ENCODE assay signal across 25 cellular contexts in the genomic region with DNA sequence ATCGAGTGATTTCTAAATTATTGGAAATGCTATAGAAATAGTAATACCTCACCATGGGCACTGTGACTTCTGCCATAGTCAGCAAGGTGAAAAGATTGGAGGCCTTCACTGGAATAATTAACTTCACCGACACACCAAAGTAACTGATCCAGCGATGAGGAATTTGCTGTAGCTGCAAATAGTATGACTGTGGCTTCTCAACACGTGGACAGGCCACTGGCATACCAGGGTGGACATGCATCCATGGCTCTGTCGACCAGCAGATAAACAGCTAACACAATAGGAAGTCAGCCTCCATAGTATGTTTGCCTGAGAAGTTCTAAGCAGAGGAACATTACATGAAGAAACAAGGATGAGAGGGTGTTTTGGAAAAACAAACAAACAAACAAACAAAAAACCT. TPM values are rescaled to one million over a fixed set of nuclear protein-coding genes. Genes with fewer than 3 reads are reported as not detected.
"Had no signal": no experiment of that assay in that cellular context is flagged by ENCODE, and none has a peak within 500 bp of the region (broad histone marks: within the 10 kb centered on the region; RNA-seq: fewer than 3 reads in every experiment).

No MANE protein-coding gene starts in this region.

- H3K27me3 ChIP-seq: SJCRH30 had no signal

- FAIRE-seq: bronchial epithelial cell, TTC549 had no signal

- H3K27ac ChIP-seq: SJCRH30 had no signal

- H3K36me3 ChIP-seq: SJCRH30 had no signal

- H3K9ac ChIP-seq: SK-N-SH had no signal

- DNase-seq: activated CD4-positive, alpha-beta T cell treated with anti-CD3 and anti-CD28 coated beads for 36 hours; activated CD4-positive, alpha-beta T cell treated with anti-CD3 and anti-CD28 coated beads, Interleukin-2, amount 10 ng/mL, durations not matched to agents 7 days and 5 days; activated CD4-positive, alpha-beta T cell treated with anti-CD3 and anti-CD28 coated beads, Interleukin-2, amount 50 U/mL, for 48 hours; activated CD8-positive, alpha-beta T cell treated with anti-CD3 and anti-CD28 coated beads, Interleukin-2, amount 10 ng/mL, durations not matched to agents 7 days and 5 days; activated naive CD4-positive, alpha-beta T cell treated with anti-CD3 and anti-CD28 coated beads, Interleukin-2, amount 10 ng/mL, durations not matched to agents 7 days and 5 days; activated naive CD8-positive, alpha-beta T cell treated with anti-CD3 and anti-CD28 coated beads, Interleukin-2, amount 50 U/mL, for 24 hours; activated T-cell treated with anti-CD3 and anti-CD28 coated beads, Interleukin-2, amount 50 U/mL, for 24 hours; anterior cingulate cortex; Karpas-422; KBM-7; NCI-H1048; NCI-H1105 treated with DMSO at 0.1 percent for 48 hours; NCI-H1436; NCI-H1694; NCI-H1930; NCI-H2081 treated with DMSO at 0.1 percent for 48 hours; NCI-H345; NCI-H524 treated with DMSO at 0.1 percent for 48 hours; SHP77; SJCRH30; SK-N-SH had no signal

- H3K4me3 ChIP-seq: SJCRH30 had no signal

- H3K4me2 ChIP-seq: SK-N-SH had no signal

- H3K9me3 ChIP-seq: SJCRH30, SK-N-SH had no signal

- ATAC-seq: activated CD4-positive, alpha-beta T cell treated with anti-CD3 and anti-CD28 coated beads for 36 hours; activated CD8-positive, alpha-beta T cell treated with anti-CD3 and anti-CD28 coated beads, Interleukin-2, amount 10 ng/mL, durations not matched to agents 7 days and 5 days; activated naive CD8-positive, alpha-beta T cell treated with anti-CD3 and anti-CD28 coated beads, Interleukin-2, amount 50 U/mL, for 24 hours; Panc1 had no signal

RNA-seq across cellular contexts. Expression of a gene that starts 10.9 kb away (rescaled TPM):
- total RNA-seq: activated CD4-positive, alpha-beta T cell treated with anti-CD3 and anti-CD28 coated beads for 36 hours; activated CD4-positive, alpha-beta T cell treated with anti-CD3 and anti-CD28 coated beads, Interleukin-2, amount 10 ng/mL, durations not matched to agents 7 days and 5 days; activated CD8-positive, alpha-beta T cell treated with anti-CD3 and anti-CD28 coated beads, Interleukin-2, amount 10 ng/mL, durations not matched to agents 7 days and 5 days; activated T-helper 1 cell treated with anti-CD3 and anti-CD28 coated beads, Interleukin-12 subunit alpha, Interleukin-12 subunit beta, Interleukin-2, Interleukin-4 antibody, amounts not matched to agents 30 ng/mL and 10 ng/mL and 1 ng/mL, durations not matched to agents 14 hours and 24 hours and 36 hours had no signal
